16 cellular contexts compared by ENCODE assay signal in the genomic region with DNA sequence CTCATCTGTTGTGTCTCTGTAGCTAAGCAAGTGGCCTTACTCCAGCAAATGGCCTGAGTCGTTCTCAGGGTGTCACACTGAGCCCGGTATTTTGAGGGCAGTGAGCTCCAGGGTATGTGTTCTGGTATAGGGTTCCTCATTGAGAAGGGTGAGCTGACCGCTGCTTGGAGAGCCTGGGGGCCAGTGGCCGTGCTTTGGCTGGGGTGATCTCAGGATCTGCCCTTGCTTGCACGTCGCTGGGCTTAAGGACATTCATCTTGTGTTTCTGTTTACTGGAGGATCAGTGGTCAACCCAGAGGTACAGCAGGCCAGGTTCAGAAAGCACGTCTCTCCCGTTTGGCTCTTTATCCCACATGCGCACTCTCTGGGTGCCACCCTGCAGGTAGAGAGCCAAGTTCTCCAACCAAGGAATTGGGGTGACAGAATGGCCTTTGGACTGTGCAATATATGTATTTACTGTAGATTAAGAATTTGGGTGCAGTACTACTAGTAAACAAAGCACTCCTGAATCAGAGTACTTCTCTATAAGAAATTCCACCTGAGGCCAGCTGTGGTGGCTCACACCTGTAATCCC. TPM values are rescaled to one million over a fixed set of nuclear protein-coding genes. Genes with fewer than 3 reads are reported as not detected.
DNase-seq lines count a peak whose midpoint lies in the region; ATAC-seq and TF ChIP-seq lines count a peak whose summit lies in the region.
"Had no signal": no experiment of that assay in that cellular context is flagged by ENCODE, and none has a peak within 500 bp of the region (broad histone marks: within the 10 kb centered on the region; RNA-seq: fewer than 3 reads in every experiment).

No MANE protein-coding gene starts in this region.

- intact Hi-C loops in activated T-helper 1 cell treated with anti-CD3 and anti-CD28 coated beads, Interleukin-12 subunit alpha, Interleukin-12 subunit beta, Interleukin-2, Interleukin-4 antibody, amounts not matched to agents 30 ng/mL and 10 ng/mL and 1 ng/mL, durations not matched to agents 14 hours and 24 hours and 36 hours (cut with micrococcal nuclease), result loop anchor here (5.0 kb wide), 1 partner anchor 189 kb away; no protein-coding TSS in a partner anchor

- no peak for ATAC-seq in activated naive CD8-positive, alpha-beta T cell treated with anti-CD3 and anti-CD28 coated beads, Interleukin-2, amount 10 ng/mL, durations not matched to agents 7 days and 5 days (ENCODE audit: low read depth)
- ATAC-seq: left lung had no signal

- peak overlapping the region; percentile 61 for H3K27ac Mint-ChIP-seq in activated naive CD8-positive, alpha-beta T cell treated with anti-CD3 and anti-CD28 coated beads, Interleukin-2, amount 10 ng/mL, durations not matched to agents 7 days and 5 days
- no peak overlapping the region for H3K27ac Mint-ChIP-seq in activated naive CD8-positive, alpha-beta T cell treated with anti-CD3 and anti-CD28 coated beads for 36 hours
- H3K27ac Mint-ChIP-seq in activated T-helper 1 cell treated with anti-CD3 and anti-CD28 coated beads, Interleukin-12 subunit alpha, Interleukin-12 subunit beta, Interleukin-2, Interleukin-4 antibody, amounts not matched to agents 30 ng/mL and 10 ng/mL and 1 ng/mL, durations not matched to agents 14 hours and 24 hours and 36 hours, result peak overlapping the region; percentile 6
- H3K27ac Mint-ChIP-seq in neural crest cell (ENCODE audit: unreplicated experiment), result peak overlapping the region; percentile 14

- H3K27me3 Mint-ChIP-seq in activated naive CD8-positive, alpha-beta T cell treated with anti-CD3 and anti-CD28 coated beads, Interleukin-2, amount 10 ng/mL, durations not matched to agents 7 days and 5 days, result no peaks in the 10 kb centered on the region
- no peaks in the 10 kb centered on the region for H3K27me3 Mint-ChIP-seq in activated naive CD8-positive, alpha-beta T cell treated with anti-CD3 and anti-CD28 coated beads for 36 hours
- no peaks in the 10 kb centered on the region for H3K27me3 Mint-ChIP-seq in activated T-helper 1 cell treated with anti-CD3 and anti-CD28 coated beads, Interleukin-12 subunit alpha, Interleukin-12 subunit beta, Interleukin-2, Interleukin-4 antibody, amounts not matched to agents 30 ng/mL and 10 ng/mL and 1 ng/mL, durations not matched to agents 14 hours and 24 hours and 36 hours (ENCODE audit: insufficient read depth)
- no peaks in the 10 kb centered on the region for H3K27me3 Mint-ChIP-seq in neural crest cell (ENCODE audit: low read depth)

- no peak overlapping the region for H3K4me3 Mint-ChIP-seq in activated naive CD8-positive, alpha-beta T cell treated with anti-CD3 and anti-CD28 coated beads, Interleukin-2, amount 10 ng/mL, durations not matched to agents 7 days and 5 days
- no peak overlapping the region for H3K4me3 Mint-ChIP-seq in activated naive CD8-positive, alpha-beta T cell treated with anti-CD3 and anti-CD28 coated beads for 36 hours
- H3K4me3 Mint-ChIP-seq in activated T-helper 1 cell treated with anti-CD3 and anti-CD28 coated beads, Interleukin-12 subunit alpha, Interleukin-12 subunit beta, Interleukin-2, Interleukin-4 antibody, amounts not matched to agents 30 ng/mL and 10 ng/mL and 1 ng/mL, durations not matched to agents 14 hours and 24 hours and 36 hours, result no peak overlapping the region
- no peak overlapping the region for H3K4me3 Mint-ChIP-seq in neural crest cell

- H3K4me1 Mint-ChIP-seq in activated naive CD8-positive, alpha-beta T cell treated with anti-CD3 and anti-CD28 coated beads, Interleukin-2, amount 10 ng/mL, durations not matched to agents 7 days and 5 days, result peaks cover 29% of the 10 kb centered on the region
- H3K4me1 Mint-ChIP-seq in activated naive CD8-positive, alpha-beta T cell treated with anti-CD3 and anti-CD28 coated beads for 36 hours, result peaks cover 19% of the 10 kb centered on the region
- H3K4me1 Mint-ChIP-seq in activated T-helper 1 cell treated with anti-CD3 and anti-CD28 coated beads, Interleukin-12 subunit alpha, Interleukin-12 subunit beta, Interleukin-2, Interleukin-4 antibody, amounts not matched to agents 30 ng/mL and 10 ng/mL and 1 ng/mL, durations not matched to agents 14 hours and 24 hours and 36 hours (ENCODE audit: low read depth), result peaks cover 50% of the 10 kb centered on the region
- H3K4me1 Mint-ChIP-seq in neural crest cell, result peaks cover 34% of the 10 kb centered on the region

- no peak for TF ChIP-seq CTCF in neural crest cell (conservative IDR thresholded peaks at IDR 0.05)

- POLR2A ChIA-PET in activated naive CD8-positive, alpha-beta T cell treated with anti-CD3 and anti-CD28 coated beads, Interleukin-2, amount 10 ng/mL, durations not matched to agents 7 days and 5 days (lab: Charles Lee), result no interaction called here

- H3K9me3 Mint-ChIP-seq in activated naive CD8-positive, alpha-beta T cell treated with anti-CD3 and anti-CD28 coated beads, Interleukin-2, amount 10 ng/mL, durations not matched to agents 7 days and 5 days, result no peaks in the 10 kb centered on the region
- H3K9me3 Mint-ChIP-seq in activated naive CD8-positive, alpha-beta T cell treated with anti-CD3 and anti-CD28 coated beads for 36 hours, result no peaks in the 10 kb centered on the region
- no peaks in the 10 kb centered on the region for H3K9me3 Mint-ChIP-seq in activated T-helper 1 cell treated with anti-CD3 and anti-CD28 coated beads, Interleukin-12 subunit alpha, Interleukin-12 subunit beta, Interleukin-2, Interleukin-4 antibody, amounts not matched to agents 30 ng/mL and 10 ng/mL and 1 ng/mL, durations not matched to agents 14 hours and 24 hours and 36 hours
- H3K9me3 Mint-ChIP-seq in neural crest cell, result no peaks in the 10 kb centered on the region

- H3K36me3 Mint-ChIP-seq in activated naive CD8-positive, alpha-beta T cell treated with anti-CD3 and anti-CD28 coated beads, Interleukin-2, amount 10 ng/mL, durations not matched to agents 7 days and 5 days, result peaks cover 7% of the 10 kb centered on the region
- peaks cover 5% of the 10 kb centered on the region for H3K36me3 Mint-ChIP-seq in activated naive CD8-positive, alpha-beta T cell treated with anti-CD3 and anti-CD28 coated beads for 36 hours
- H3K36me3 Mint-ChIP-seq in activated T-helper 1 cell treated with anti-CD3 and anti-CD28 coated beads, Interleukin-12 subunit alpha, Interleukin-12 subunit beta, Interleukin-2, Interleukin-4 antibody, amounts not matched to agents 30 ng/mL and 10 ng/mL and 1 ng/mL, durations not matched to agents 14 hours and 24 hours and 36 hours (ENCODE audit: low read depth), result peaks cover 8% of the 10 kb centered on the region
- peaks cover 2% of the 10 kb centered on the region for H3K36me3 Mint-ChIP-seq in neural crest cell (ENCODE audit: low read depth)

- no peak for DNase-seq in activated naive CD8-positive, alpha-beta T cell treated with anti-CD3 and anti-CD28 coated beads, Interleukin-2, amount 10 ng/mL, durations not matched to agents 7 days and 5 days
- no peak for DNase-seq in activated naive CD8-positive, alpha-beta T cell treated with anti-CD3 and anti-CD28 coated beads for 36 hours
- no peak for DNase-seq in activated T-helper 1 cell treated with anti-CD3 and anti-CD28 coated beads, Interleukin-12 subunit alpha, Interleukin-12 subunit beta, Interleukin-2, Interleukin-4 antibody, amounts not matched to agents 30 ng/mL and 10 ng/mL and 1 ng/mL, durations not matched to agents 14 hours and 24 hours and 36 hours (ENCODE audit: low spot score)
- DNase-seq in neural crest cell (ENCODE audit: low read depth, low spot score) (no peak), GF-D8 (lab: John Stamatoyannopoulos, UW) (no peak), NCI-H524 treated with DMSO at 0.1 percent for 48 hours (lab: John Stamatoyannopoulos, UW) (no peak), globus pallidus (ENCODE audit: low spot score) (no peak)
- DNase-seq: activated CD4-positive, alpha-beta T cell treated with anti-CD3 and anti-CD28 coated beads, Interleukin-2, amount 50 U/mL, for 1 hour; activated effector memory CD4-positive, alpha-beta T cell treated with Interleukin-2 at 50 U/mL for 16 hours; left lung; mesenchymal stem cell; NCI-H446 treated with DMSO at 0.1 percent for 48 hours; stimulated activated CD4-positive, alpha-beta T cell treated with anti-CD3 and anti-CD28 coated beads, Interleukin-1b, Interleukin-23, amount 100 ng/mL, for 48 hours; stimulated activated CD8-positive, alpha-beta memory T cell treated with anti-CD3 and anti-CD28 coated beads, Interleukin-4, amount 100 ng/mL, for 48 hours; tibial artery; WERI-Rb-1 had no signal

RNA-seq across cellular contexts. Expression of a gene that starts 52.1 kb away (rescaled TPM):
- total RNA-seq in activated naive CD8-positive, alpha-beta T cell treated with anti-CD3 and anti-CD28 coated beads, Interleukin-2, amount 10 ng/mL, durations not matched to agents 7 days and 5 days, result 10 to 100 TPM; 12.0 to 14.1 TPM
- total RNA-seq in activated naive CD8-positive, alpha-beta T cell treated with anti-CD3 and anti-CD28 coated beads for 36 hours, result 1 to 10 TPM; 7.3 to 8.0 TPM
- 6.7 and 7.3 TPM in 2 replicates for total RNA-seq in activated T-helper 1 cell treated with anti-CD3 and anti-CD28 coated beads, Interleukin-12 subunit alpha, Interleukin-12 subunit beta, Interleukin-2, Interleukin-4 antibody, amounts not matched to agents 30 ng/mL and 10 ng/mL and 1 ng/mL, durations not matched to agents 14 hours and 24 hours and 36 hours
- 34.8 and 37.9 TPM in 2 replicates for total RNA-seq in neural crest cell
